30 cellular contexts compared by ENCODE assay signal in genomic region chr2:142580691-142581090, GRCh38.
"Had no signal": no experiment of that assay in that cellular context is flagged by ENCODE, and none has a peak within 500 bp of the region (broad histone marks: within the 10 kb centered on the region; RNA-seq: fewer than 3 reads in every experiment).

No MANE protein-coding gene starts in this region.

- H3K4me1 ChIP-seq: adrenal gland, ascending aorta, body of pancreas, breast epithelium had no signal

- DNase-seq: activated effector memory CD4-positive, alpha-beta T cell treated with anti-CD3 and anti-CD28 coated beads, Interleukin-2, amount 50 U/mL, for 16 hours; activated effector memory CD4-positive, alpha-beta T cell treated with Interleukin-2 at 50 U/mL for 16 hours; activated gamma-delta T cell; activated gamma-delta T cell treated with Interleukin-2 at 50 U/mL for 16 hours; activated naive CD4-positive, alpha-beta T cell; activated naive CD4-positive, alpha-beta T cell treated with anti-CD3 and anti-CD28 coated beads for 36 hours; activated naive CD4-positive, alpha-beta T cell treated with anti-CD3 and anti-CD28 coated beads, Interleukin-2, amount 10 ng/mL, durations not matched to agents 7 days and 5 days; activated naive CD4-positive, alpha-beta T cell treated with anti-CD3 and anti-CD28 coated beads, Interleukin-2, amount 50 U/mL, for 16 hours; activated naive CD4-positive, alpha-beta T cell treated with Interleukin-2 at 50 U/mL for 16 hours; activated naive CD8-positive, alpha-beta T cell treated with anti-CD3 and anti-CD28 coated beads for 36 hours; activated naive CD8-positive, alpha-beta T cell treated with anti-CD3 and anti-CD28 coated beads, Interleukin-2, amount 10 ng/mL, durations not matched to agents 7 days and 5 days; activated naive CD8-positive, alpha-beta T cell treated with anti-CD3 and anti-CD28 coated beads, Interleukin-2, amount 50 U/mL, for 24 hours; activated T-cell treated with anti-CD3 and anti-CD28 coated beads, Interleukin-2, amount 50 U/mL, for 1 hour; activated T-cell treated with anti-CD3 and anti-CD28 coated beads, Interleukin-2, amount 50 U/mL, for 24 hours; activated T-cell treated with anti-CD3 and anti-CD28 coated beads, Interleukin-2, amount 50 U/mL, for 4 hours; activated T-cell treated with anti-CD3 and anti-CD28 coated beads, Interleukin-2, amount 50 U/mL, for 48 hours; activated T-cell treated with anti-CD3 and anti-CD28 coated beads, Interleukin-2, amount 50 U/mL, for 72 hours; adrenal gland; amniotic stem cell; amygdala; anterior cingulate cortex; aorta; body of pancreas; brain microvascular endothelial cell; caudate nucleus; central memory CD4-positive, alpha-beta T cell; cerebellar nuclear complex had no signal

- H3K27ac ChIP-seq: adrenal gland, ascending aorta, body of pancreas, brain microvascular endothelial cell, breast epithelium, cardiac muscle cell had no signal

- H3K4me3 ChIP-seq: adrenal gland, ascending aorta, body of pancreas, breast epithelium, cardiac muscle cell had no signal

- H3K36me3 ChIP-seq: adrenal gland, ascending aorta, brain microvascular endothelial cell, breast epithelium, cardiac muscle cell had no signal

- H3K9me3 ChIP-seq: adrenal gland, ascending aorta, body of pancreas, breast epithelium had no signal

- H3K27me3 ChIP-seq: adrenal gland, ascending aorta, body of pancreas, brain microvascular endothelial cell, breast epithelium, cardiac muscle cell had no signal
